Comparison of ENCODE assay signal across 36 cellular contexts in the genomic region with DNA sequence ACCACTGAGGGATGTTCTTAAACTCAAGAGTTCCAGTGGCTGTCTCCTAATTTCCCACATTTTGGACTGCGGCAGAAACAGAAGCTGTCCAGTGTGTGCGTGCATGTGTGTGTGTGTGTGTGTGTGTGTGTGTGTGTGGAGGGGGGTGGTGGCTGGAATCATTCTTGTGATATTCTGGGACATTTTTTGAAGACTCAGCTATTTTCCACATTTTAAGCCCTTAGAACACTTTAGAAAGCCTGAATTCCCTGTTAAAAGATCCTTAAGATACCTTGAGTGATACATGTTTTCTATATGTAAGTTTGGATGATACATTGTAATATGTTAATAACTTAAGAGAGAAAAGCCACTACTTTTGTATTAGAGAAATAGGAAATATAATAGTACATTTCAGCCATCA.
"Had no signal": no experiment of that assay in that cellular context is flagged by ENCODE, and none has a peak within 500 bp of the region (broad histone marks: within the 10 kb centered on the region; RNA-seq: fewer than 3 reads in every experiment).

No MANE protein-coding gene starts in this region.

- H3K4me3 Mint-ChIP-seq: activated B cell treated with CpG ODN at 0.5 μM for 24 hours; activated CD4-positive, alpha-beta memory T cell treated with anti-CD3 and anti-CD28 coated beads for 36 hours; activated CD4-positive, alpha-beta T cell treated with anti-CD3 and anti-CD28 coated beads, Interleukin-2, amount 10 ng/mL, durations not matched to agents 24 days and 14 days; activated CD8-positive, alpha-beta T cell treated with anti-CD3 and anti-CD28 coated beads for 36 hours; activated naive CD4-positive, alpha-beta T cell treated with anti-CD3 and anti-CD28 coated beads, Interleukin-2, amount 10 ng/mL, durations not matched to agents 7 days and 5 days; activated naive CD4-positive, alpha-beta T cell treated with anti-CD3 and anti-CD28 coated beads, Interleukin-2, amount 50 U/mL, for 24 hours; activated naive CD8-positive, alpha-beta T cell; activated naive CD8-positive, alpha-beta T cell treated with anti-CD3 and anti-CD28 coated beads, Interleukin-2, amount 10 ng/mL, durations not matched to agents 7 days and 5 days; activated naive CD8-positive, alpha-beta T cell treated with anti-CD3 and anti-CD28 coated beads, Interleukin-2, amount 50 U/mL, for 24 hours; activated T-cell treated with anti-CD3 and anti-CD28 coated beads, Interleukin-2, amount 50 U/mL, for 24 hours; brain; central memory CD8-positive, alpha-beta T cell; T-helper 1 cell treated with Interleukin-12 subunit alpha and Interleukin-12 subunit beta and Interleukin-4 antibody, amounts not matched to agents 30 μg/mL and 1 μg/mL, for 36 hours; T-helper 2 cell treated with Interferon-gamma antibody and Interleukin-4, amounts not matched to agents 5 μg/mL and 100 μg/mL, for 36 hours had no signal

- H3K4me3 ChIP-seq: ascending aorta, cardiac muscle cell had no signal

- ATAC-seq: activated CD8-positive, alpha-beta T cell treated with anti-CD3 and anti-CD28 coated beads for 36 hours; activated naive CD8-positive, alpha-beta T cell treated with anti-CD3 and anti-CD28 coated beads, Interleukin-2, amount 50 U/mL, for 24 hours had no signal

- H3K9me3 ChIP-seq: ascending aorta had no signal

- DNase-seq: activated B cell treated with CpG ODN at 0.5 μM for 24 hours; activated CD4-positive, alpha-beta memory T cell treated with anti-CD3 and anti-CD28 coated beads for 36 hours; activated CD4-positive, alpha-beta T cell treated with anti-CD3 and anti-CD28 coated beads for 4 hours; activated CD4-positive, alpha-beta T cell treated with anti-CD3 and anti-CD28 coated beads, Interleukin-2, amount 10 ng/mL, durations not matched to agents 24 days and 14 days; activated CD4-positive, alpha-beta T cell treated with anti-CD3 and anti-CD28 coated beads, Interleukin-2, amount 50 U/mL, for 1 hour; activated CD4-positive, alpha-beta T cell treated with anti-CD3 and anti-CD28 coated beads, Interleukin-2, amount 50 U/mL, for 4 hours; activated CD4-positive, CD25-positive, alpha-beta regulatory T cell treated with anti-CD3 and anti-CD28 coated beads, Interleukin-2, amount 50 U/mL, for 72 hours; activated CD8-positive, alpha-beta memory T cell treated with anti-CD3 and anti-CD28 coated beads, Interleukin-2, amount 50 U/mL, for 48 hours; activated CD8-positive, alpha-beta T cell treated with anti-CD3 and anti-CD28 coated beads for 36 hours; activated effector memory CD4-positive, alpha-beta T cell treated with Interleukin-2 at 50 U/mL for 16 hours; activated gamma-delta T cell; activated naive CD4-positive, alpha-beta T cell treated with anti-CD3 and anti-CD28 coated beads, Interleukin-2, amount 10 ng/mL, durations not matched to agents 7 days and 5 days; activated naive CD4-positive, alpha-beta T cell treated with Interleukin-2 at 50 U/mL for 16 hours; activated naive CD8-positive, alpha-beta T cell treated with anti-CD3 and anti-CD28 coated beads, Interleukin-2, amount 10 ng/mL, durations not matched to agents 7 days and 5 days; activated naive CD8-positive, alpha-beta T cell treated with anti-CD3 and anti-CD28 coated beads, Interleukin-2, amount 50 U/mL, for 24 hours; activated T-cell treated with anti-CD3 and anti-CD28 coated beads, Interleukin-2, amount 50 U/mL, for 24 hours; activated T-cell treated with anti-CD3 and anti-CD28 coated beads, Interleukin-2, amount 50 U/mL, for 48 hours; amygdala; anterior cingulate cortex; caudate nucleus; cerebellar nuclear complex; T-helper 1 cell; T-helper 2 cell; T-helper 9 cell had no signal

- H3K36me3 ChIP-seq: ascending aorta, cardiac muscle cell had no signal

- H3K27ac ChIP-seq: ascending aorta, cardiac muscle cell, VCaP had no signal

- H3K4me1 Mint-ChIP-seq: activated B cell treated with CpG ODN at 0.5 μM for 24 hours; activated CD4-positive, alpha-beta T cell treated with anti-CD3 and anti-CD28 coated beads, Interleukin-2, amount 10 ng/mL, durations not matched to agents 24 days and 14 days; activated naive CD4-positive, alpha-beta T cell treated with anti-CD3 and anti-CD28 coated beads, Interleukin-2, amount 10 ng/mL, durations not matched to agents 7 days and 5 days; activated naive CD4-positive, alpha-beta T cell treated with anti-CD3 and anti-CD28 coated beads, Interleukin-2, amount 50 U/mL, for 24 hours; activated naive CD8-positive, alpha-beta T cell treated with anti-CD3 and anti-CD28 coated beads, Interleukin-2, amount 10 ng/mL, durations not matched to agents 7 days and 5 days; activated naive CD8-positive, alpha-beta T cell treated with anti-CD3 and anti-CD28 coated beads, Interleukin-2, amount 50 U/mL, for 24 hours; central memory CD8-positive, alpha-beta T cell had no signal

- H3K9me3 Mint-ChIP-seq: activated B cell treated with CpG ODN at 0.5 μM for 24 hours; activated CD4-positive, alpha-beta memory T cell treated with anti-CD3 and anti-CD28 coated beads for 36 hours; activated CD4-positive, alpha-beta T cell treated with anti-CD3 and anti-CD28 coated beads, Interleukin-2, amount 10 ng/mL, durations not matched to agents 24 days and 14 days; activated CD8-positive, alpha-beta T cell treated with anti-CD3 and anti-CD28 coated beads for 36 hours; activated naive CD4-positive, alpha-beta T cell treated with anti-CD3 and anti-CD28 coated beads, Interleukin-2, amount 10 ng/mL, durations not matched to agents 7 days and 5 days; activated naive CD4-positive, alpha-beta T cell treated with anti-CD3 and anti-CD28 coated beads, Interleukin-2, amount 50 U/mL, for 24 hours; activated naive CD8-positive, alpha-beta T cell treated with anti-CD3 and anti-CD28 coated beads, Interleukin-2, amount 10 ng/mL, durations not matched to agents 7 days and 5 days; activated naive CD8-positive, alpha-beta T cell treated with anti-CD3 and anti-CD28 coated beads, Interleukin-2, amount 50 U/mL, for 24 hours; activated T-cell treated with anti-CD3 and anti-CD28 coated beads, Interleukin-2, amount 50 U/mL, for 24 hours; activated T-helper 2 cell treated with anti-CD3 and anti-CD28 coated beads, Interferon-gamma antibody, Interleukin-2, Interleukin-4, amounts not matched to agents 10 μg/mL and 5 μg/mL and 100 μg/mL, durations not matched to agents 14 hours and 24 hours and 36 hours; central memory CD8-positive, alpha-beta T cell; T-helper 1 cell treated with Interleukin-12 subunit alpha and Interleukin-12 subunit beta and Interleukin-4 antibody, amounts not matched to agents 30 μg/mL and 1 μg/mL, for 36 hours; T-helper 2 cell treated with Interferon-gamma antibody and Interleukin-4, amounts not matched to agents 5 μg/mL and 100 μg/mL, for 36 hours had no signal

- H3K27ac Mint-ChIP-seq: activated B cell treated with CpG ODN at 0.5 μM for 24 hours; activated CD4-positive, alpha-beta memory T cell treated with anti-CD3 and anti-CD28 coated beads for 36 hours; activated CD4-positive, alpha-beta T cell treated with anti-CD3 and anti-CD28 coated beads, Interleukin-2, amount 10 ng/mL, durations not matched to agents 24 days and 14 days; activated CD8-positive, alpha-beta T cell treated with anti-CD3 and anti-CD28 coated beads for 36 hours; activated naive CD4-positive, alpha-beta T cell treated with anti-CD3 and anti-CD28 coated beads, Interleukin-2, amount 10 ng/mL, durations not matched to agents 7 days and 5 days; activated naive CD4-positive, alpha-beta T cell treated with anti-CD3 and anti-CD28 coated beads, Interleukin-2, amount 50 U/mL, for 24 hours; activated naive CD8-positive, alpha-beta T cell; activated naive CD8-positive, alpha-beta T cell treated with anti-CD3 and anti-CD28 coated beads, Interleukin-2, amount 10 ng/mL, durations not matched to agents 7 days and 5 days; activated naive CD8-positive, alpha-beta T cell treated with anti-CD3 and anti-CD28 coated beads, Interleukin-2, amount 50 U/mL, for 24 hours; activated T-cell treated with anti-CD3 and anti-CD28 coated beads, Interleukin-2, amount 50 U/mL, for 24 hours; activated T-helper 2 cell treated with anti-CD3 and anti-CD28 coated beads, Interferon-gamma antibody, Interleukin-2, Interleukin-4, amounts not matched to agents 10 μg/mL and 5 μg/mL and 100 μg/mL, durations not matched to agents 14 hours and 24 hours and 36 hours; T-helper 1 cell treated with Interleukin-12 subunit alpha and Interleukin-12 subunit beta and Interleukin-4 antibody, amounts not matched to agents 30 μg/mL and 1 μg/mL, for 36 hours; T-helper 2 cell treated with Interferon-gamma antibody and Interleukin-4, amounts not matched to agents 5 μg/mL and 100 μg/mL, for 36 hours had no signal

- H3K36me3 Mint-ChIP-seq: activated CD4-positive, alpha-beta memory T cell treated with anti-CD3 and anti-CD28 coated beads for 36 hours; activated naive CD4-positive, alpha-beta T cell treated with anti-CD3 and anti-CD28 coated beads, Interleukin-2, amount 10 ng/mL, durations not matched to agents 7 days and 5 days; activated naive CD4-positive, alpha-beta T cell treated with anti-CD3 and anti-CD28 coated beads, Interleukin-2, amount 50 U/mL, for 24 hours; activated naive CD8-positive, alpha-beta T cell; activated naive CD8-positive, alpha-beta T cell treated with anti-CD3 and anti-CD28 coated beads, Interleukin-2, amount 10 ng/mL, durations not matched to agents 7 days and 5 days; brain had no signal

- FAIRE-seq: bronchial epithelial cell, TTC549 had no signal

- H3K27me3 Mint-ChIP-seq: activated CD4-positive, alpha-beta memory T cell treated with anti-CD3 and anti-CD28 coated beads for 36 hours; activated CD4-positive, alpha-beta T cell treated with anti-CD3 and anti-CD28 coated beads, Interleukin-2, amount 10 ng/mL, durations not matched to agents 24 days and 14 days; activated naive CD4-positive, alpha-beta T cell treated with anti-CD3 and anti-CD28 coated beads, Interleukin-2, amount 10 ng/mL, durations not matched to agents 7 days and 5 days; activated naive CD4-positive, alpha-beta T cell treated with anti-CD3 and anti-CD28 coated beads, Interleukin-2, amount 50 U/mL, for 24 hours; activated naive CD8-positive, alpha-beta T cell; activated naive CD8-positive, alpha-beta T cell treated with anti-CD3 and anti-CD28 coated beads, Interleukin-2, amount 50 U/mL, for 24 hours; central memory CD8-positive, alpha-beta T cell had no signal

- H3K27me3 ChIP-seq: ascending aorta, cardiac muscle cell had no signal

- H3K4me1 ChIP-seq: ascending aorta had no signal
